16 cellular contexts compared by ENCODE assay signal in the genomic region with DNA sequence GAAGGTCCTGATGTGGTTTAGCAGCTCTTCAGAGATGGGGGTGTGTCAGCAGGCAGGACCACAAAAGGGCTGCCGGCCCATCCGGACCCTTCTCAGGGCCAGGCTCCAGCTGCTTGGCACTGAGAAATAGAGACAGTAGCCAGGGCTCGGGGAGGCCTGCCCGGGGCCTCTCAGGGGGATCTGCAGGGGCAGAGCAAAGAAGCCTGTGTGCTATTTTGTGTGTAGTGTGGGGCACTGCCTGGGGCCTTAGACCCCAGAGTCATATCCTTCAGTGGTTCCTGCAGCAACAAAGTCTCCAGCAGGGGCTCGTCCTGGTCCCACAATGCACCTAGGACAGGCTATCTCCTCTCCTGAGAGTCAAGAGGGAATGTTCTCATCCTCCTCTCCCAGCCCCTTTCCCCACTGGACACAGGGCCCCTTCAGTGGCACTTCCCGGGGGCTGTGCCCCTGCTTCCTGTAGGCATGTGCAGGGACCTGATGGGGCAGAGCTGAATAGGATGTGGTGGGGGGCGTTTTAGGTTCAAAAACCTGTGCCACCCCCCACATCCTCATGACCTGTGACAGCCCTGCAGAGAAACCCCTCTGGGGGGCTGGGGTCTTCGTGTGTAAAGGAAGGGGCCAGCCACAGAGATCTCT.
A peak's percentile ranks its signal among the peaks of the same experiment; 100 is the strongest.
DNase-seq lines count a peak whose midpoint lies in the region; ATAC-seq and TF ChIP-seq lines count a peak whose summit lies in the region.
"Had no signal": no experiment of that assay in that cellular context is flagged by ENCODE, and none has a peak within 500 bp of the region (broad histone marks: within the 10 kb centered on the region; RNA-seq: fewer than 3 reads in every experiment).

No MANE protein-coding gene starts in this region.

- H3K23ac ChIP-seq in mesendoderm (ENCODE audit: low read length), result no peak overlapping the region

- H3K27me3 Mint-ChIP-seq in activated naive CD8-positive, alpha-beta T cell, result no peaks in the 10 kb centered on the region
- no peaks in the 10 kb centered on the region for H3K27me3 Mint-ChIP-seq in activated naive CD8-positive, alpha-beta T cell treated with anti-CD3 and anti-CD28 coated beads, Interleukin-2, amount 50 U/mL, for 24 hours
- no peaks in the 10 kb centered on the region for H3K27me3 Mint-ChIP-seq in central memory CD8-positive, alpha-beta T cell
- H3K27me3 Mint-ChIP-seq in mesothelial cell of epicardium (ENCODE audit: low read depth), result no peaks in the 10 kb centered on the region

- H3K4me2 ChIP-seq in mesendoderm (ENCODE audit: low read length), result no peak overlapping the region

- no peak overlapping the region for H2BK120ac ChIP-seq in mesendoderm (ENCODE audit: low read depth, low read length)

- no peak overlapping the region for H2BK5ac ChIP-seq in mesendoderm (ENCODE audit: low read length)

- H2BK15ac ChIP-seq in mesendoderm (replicated peaks; ENCODE audit: low read depth), result no peak overlapping the region

- no peak for ATAC-seq in activated naive CD8-positive, alpha-beta T cell treated with anti-CD3 and anti-CD28 coated beads, Interleukin-2, amount 50 U/mL, for 24 hours
- no peak for ATAC-seq in central memory CD8-positive, alpha-beta T cell (replicated peaks; ENCODE audit: extremely low read depth, poor library complexity, severe bottlenecking)
- ATAC-seq in GM19035 (IDR thresholded peaks at IDR 0.05; ENCODE audit: unreplicated experiment), result no peak
- ATAC-seq: GM12878 had no signal

- whole genome bisulfite sequencing in mesendoderm (ENCODE audit: extremely low coverage, insufficient coverage, low lambda C conversion rate), result no CpG with 5 or more reads among the region's 8 CpGs
- WGBS in urinary bladder, result 46% methylated on average over 8 of the region's 8 CpGs

- H3K36me3 ChIP-seq in mesendoderm (ENCODE audit: control insufficient read depth, insufficient read depth, low read length), result no peaks in the 10 kb centered on the region
- H3K36me3 ChIP-seq in urinary bladder (ENCODE audit: insufficient read depth), result no peaks in the 10 kb centered on the region
- H3K36me3 ChIP-seq: colonic mucosa had no signal

- no peak for TF ChIP-seq CTCF in mesothelial cell of epicardium (IDR thresholded peaks at IDR 0.05; ENCODE audit: unreplicated experiment)

- no peaks in the 10 kb centered on the region for H3K27me3 ChIP-seq in mesendoderm (ENCODE audit: insufficient read depth, low read length, poor library complexity)
- H3K27me3 ChIP-seq: colonic mucosa had no signal

- no peaks in the 10 kb centered on the region for H3K4me1 ChIP-seq in mesendoderm (ENCODE audit: control insufficient read depth, low read depth, low read length)
- H3K4me1 ChIP-seq in urinary bladder (ENCODE audit: insufficient read depth), result no peaks in the 10 kb centered on the region
- H3K4me1 ChIP-seq: colonic mucosa had no signal

- peaks cover 4% of the 10 kb centered on the region for H3K36me3 Mint-ChIP-seq in activated naive CD8-positive, alpha-beta T cell
- no peaks in the 10 kb centered on the region for H3K36me3 Mint-ChIP-seq in activated naive CD8-positive, alpha-beta T cell treated with anti-CD3 and anti-CD28 coated beads, Interleukin-2, amount 50 U/mL, for 24 hours (ENCODE audit: low read depth)
- peaks cover 6% of the 10 kb centered on the region for H3K36me3 Mint-ChIP-seq in central memory CD8-positive, alpha-beta T cell (ENCODE audit: insufficient read depth)
- H3K36me3 Mint-ChIP-seq in mesothelial cell of epicardium, result no peaks in the 10 kb centered on the region

- H3K4ac ChIP-seq in mesendoderm (ENCODE audit: low read depth, low read length), result no peak overlapping the region

- H3K56ac ChIP-seq in mesendoderm (ENCODE audit: low read length), result no peak overlapping the region

- H3K4me1 Mint-ChIP-seq in activated naive CD8-positive, alpha-beta T cell (ENCODE audit: low read depth), result peaks cover 30% of the 10 kb centered on the region
- peaks cover 23% of the 10 kb centered on the region for H3K4me1 Mint-ChIP-seq in activated naive CD8-positive, alpha-beta T cell treated with anti-CD3 and anti-CD28 coated beads, Interleukin-2, amount 50 U/mL, for 24 hours
- H3K4me1 Mint-ChIP-seq in central memory CD8-positive, alpha-beta T cell, result peaks cover 32% of the 10 kb centered on the region
- H3K4me1 Mint-ChIP-seq in mesothelial cell of epicardium, result peaks cover 3% of the 10 kb centered on the region

- no peaks in the 10 kb centered on the region for H3K79me2 ChIP-seq in mesendoderm (ENCODE audit: control insufficient read depth, insufficient read depth, low read length)

- H3K79me1 ChIP-seq in mesendoderm (ENCODE audit: low read length), result no peaks in the 10 kb centered on the region

- no peak overlapping the region for H3K9ac ChIP-seq in mesendoderm (ENCODE audit: low read length)

- no peak overlapping the region for H3K27ac ChIP-seq in mesendoderm (ENCODE audit: low read depth, low read length)
- H3K27ac ChIP-seq in urinary bladder (ENCODE audit: low read depth), result peak overlapping the region; percentile 2
- H3K27ac ChIP-seq: colonic mucosa had no signal

- no peak for DNase-seq in activated naive CD8-positive, alpha-beta T cell treated with anti-CD3 and anti-CD28 coated beads, Interleukin-2, amount 50 U/mL, for 24 hours
- DNase-seq in central memory CD8-positive, alpha-beta T cell (ENCODE audit: low spot score in 2 of 2), result no peak
- DNase-seq in mesendoderm, result no peak
- DNase-seq in mesothelial cell of epicardium (ENCODE audit: low spot score in 2 of 2, unreplicated experiment in 2 of 2), result no peak
- no peak for DNase-seq in activated gamma-delta T cell (lab: John Stamatoyannopoulos, UW)
- DNase-seq: activated CD4-positive, alpha-beta T cell treated with anti-CD3 and anti-CD28 coated beads for 1 hour; activated gamma-delta T cell treated with Interleukin-2 at 50 U/mL for 16 hours; colonic mucosa; foreskin fibroblast; NCI-H1694 treated with DMSO at 0.1 percent for 48 hours; NCI-H345; occipital lobe had no signal

- H4K8ac ChIP-seq in mesendoderm (ENCODE audit: low read depth, low read length), result no peak overlapping the region

- no peak overlapping the region for H2AK5ac ChIP-seq in mesendoderm (ENCODE audit: low read length)

- H3K4me3 Mint-ChIP-seq in activated naive CD8-positive, alpha-beta T cell, result no peak overlapping the region
- no peak overlapping the region for H3K4me3 Mint-ChIP-seq in activated naive CD8-positive, alpha-beta T cell treated with anti-CD3 and anti-CD28 coated beads, Interleukin-2, amount 50 U/mL, for 24 hours
- no peak overlapping the region for H3K4me3 Mint-ChIP-seq in central memory CD8-positive, alpha-beta T cell
- no peak overlapping the region for H3K4me3 Mint-ChIP-seq in mesothelial cell of epicardium

- H3K18ac ChIP-seq in mesendoderm (ENCODE audit: low read length), result peak overlapping the region; percentile 8

- H3K4me3 ChIP-seq in mesendoderm (ENCODE audit: low read length), result no peak overlapping the region
- no peak overlapping the region for H3K4me3 ChIP-seq in urinary bladder (ENCODE audit: low read depth, low read length)
- H3K4me3 ChIP-seq: colonic mucosa, GM12878 had no signal

- H3K27ac Mint-ChIP-seq in activated naive CD8-positive, alpha-beta T cell, result peak overlapping the region; percentile 41
- H3K27ac Mint-ChIP-seq in activated naive CD8-positive, alpha-beta T cell treated with anti-CD3 and anti-CD28 coated beads, Interleukin-2, amount 50 U/mL, for 24 hours, result no peak overlapping the region
- peak overlapping the region; percentile 68 for H3K27ac Mint-ChIP-seq in central memory CD8-positive, alpha-beta T cell (ENCODE audit: low read depth)
- no peak overlapping the region for H3K27ac Mint-ChIP-seq in mesothelial cell of epicardium

- H3K9me3 Mint-ChIP-seq in activated naive CD8-positive, alpha-beta T cell (ENCODE audit: low read depth), result no peaks in the 10 kb centered on the region
- no peaks in the 10 kb centered on the region for H3K9me3 Mint-ChIP-seq in activated naive CD8-positive, alpha-beta T cell treated with anti-CD3 and anti-CD28 coated beads, Interleukin-2, amount 50 U/mL, for 24 hours
- H3K9me3 Mint-ChIP-seq in central memory CD8-positive, alpha-beta T cell, result no peaks in the 10 kb centered on the region
- no peaks in the 10 kb centered on the region for H3K9me3 Mint-ChIP-seq in mesothelial cell of epicardium

- H4K5ac ChIP-seq in mesendoderm (ENCODE audit: low read length), result no peak overlapping the region

Comparison
In these comparisons a context has a peak if more than half of its experiments do, and no peak if none do; other contexts are left out.
1. H3K27ac Mint-ChIP-seq: peak in activated naive CD8-positive, alpha-beta T cell (single experiment) and central memory CD8-positive, alpha-beta T cell (single experiment); none in activated naive CD8-positive, alpha-beta T cell treated with anti-CD3 and anti-CD28 coated beads, Interleukin-2, amount 50 U/mL, for 24 hours (single experiment) and mesothelial cell of epicardium (single experiment).